Comparison of ENCODE assay signal across 17 cellular contexts in genomic region chr2:170940066-170940465, GRCh38. TPM values are rescaled to one million over a fixed set of nuclear protein-coding genes. Genes with fewer than 3 reads are reported as not detected.
A peak's percentile ranks its signal among the peaks of the same experiment; 100 is the strongest.
DNase-seq lines count a peak whose midpoint lies in the region; ATAC-seq, FAIRE-seq and TF ChIP-seq lines count a peak whose summit lies in the region.
"Had no signal": no experiment of that assay in that cellular context is flagged by ENCODE, and none has a peak within 500 bp of the region (broad histone marks: within the 10 kb centered on the region; RNA-seq: fewer than 3 reads in every experiment).

No MANE protein-coding gene starts in this region.

- H3K9me3 Mint-ChIP-seq in activated naive CD4-positive, alpha-beta T cell treated with anti-CD3 and anti-CD28 coated beads, Interleukin-2, amount 50 U/mL, for 24 hours, result no peaks in the 10 kb centered on the region
- H3K9me3 Mint-ChIP-seq in nephron progenitor cell, result no peaks in the 10 kb centered on the region

- no peaks in the 10 kb centered on the region for H3K27me3 Mint-ChIP-seq in activated naive CD4-positive, alpha-beta T cell treated with anti-CD3 and anti-CD28 coated beads, Interleukin-2, amount 50 U/mL, for 24 hours
- peaks cover 4% of the 10 kb centered on the region for H3K27me3 Mint-ChIP-seq in nephron progenitor cell (ENCODE audit: low read depth, poor library complexity)

- DNase-seq in activated naive CD4-positive, alpha-beta T cell (lab: John Stamatoyannopoulos, UW), result no peak
- DNase-seq in GM12892 (ENCODE audit: insufficient read length), result no peak
- DNase-seq in OCI-M1 (lab: John Stamatoyannopoulos, UW), result peak; percentile 6
- DNase-seq in nephron progenitor cell, result no peak
- DNase-seq in dedifferentiated amniotic fluid mesenchymal stem cell (ENCODE audit: extremely low spot score), result no peak
- no peak for DNase-seq in AG08395 (ENCODE audit: low spot score)
- DNase-seq: DMS79 treated with DMSO at 0.1 percent for 48 hours, GOT3, NCI-H1092, NCI-H146, NCI-H2081, NCI-H2171 treated with DMSO at 0.1 percent for 48 hours, Right ventricle myocardium superior, SW 1271 had no signal

- no peak for TF ChIP-seq POLR2A in GM12892 (IDR thresholded peaks at IDR 0.05; ENCODE audit: low read depth, low read length)

- ATAC-seq in HG03280 (IDR thresholded peaks at IDR 0.05; ENCODE audit: unreplicated experiment), result no peak
- ATAC-seq: HepG2 had no signal

- H3K27ac Mint-ChIP-seq in activated naive CD4-positive, alpha-beta T cell treated with anti-CD3 and anti-CD28 coated beads, Interleukin-2, amount 50 U/mL, for 24 hours, result peak overlapping the region; percentile 51
- peak overlapping the region; percentile 27 for H3K27ac Mint-ChIP-seq in nephron progenitor cell

- FAIRE-seq in GM12892 (lab: Jason Lieb, UNC), result peak; percentile 78
- FAIRE-seq: HepG2 had no signal

- peaks cover 84% of the 10 kb centered on the region for H3K4me1 Mint-ChIP-seq in activated naive CD4-positive, alpha-beta T cell treated with anti-CD3 and anti-CD28 coated beads, Interleukin-2, amount 50 U/mL, for 24 hours
- H3K4me1 Mint-ChIP-seq in nephron progenitor cell, result peaks cover 4% of the 10 kb centered on the region

- peaks cover 6% of the 10 kb centered on the region for H3K36me3 Mint-ChIP-seq in activated naive CD4-positive, alpha-beta T cell treated with anti-CD3 and anti-CD28 coated beads, Interleukin-2, amount 50 U/mL, for 24 hours
- peaks cover 33% of the 10 kb centered on the region for H3K36me3 Mint-ChIP-seq in nephron progenitor cell (ENCODE audit: low read depth)

- TF ChIP-seq CTCF in nephron progenitor cell (IDR thresholded peaks at IDR 0.05), result no peak

- peak overlapping the region; percentile 26 for H3K4me3 Mint-ChIP-seq in activated naive CD4-positive, alpha-beta T cell treated with anti-CD3 and anti-CD28 coated beads, Interleukin-2, amount 50 U/mL, for 24 hours
- no peak overlapping the region for H3K4me3 Mint-ChIP-seq in nephron progenitor cell

RNA-seq across cellular contexts. Expression of gene GORASP2, which starts 11.0 kb away (rescaled TPM):
- 59.6 TPM for polyA plus RNA-seq in GM12892 (2012; ENCODE audit: missing spikeins)
